8 cellular contexts compared by ENCODE assay signal in the genomic region with DNA sequence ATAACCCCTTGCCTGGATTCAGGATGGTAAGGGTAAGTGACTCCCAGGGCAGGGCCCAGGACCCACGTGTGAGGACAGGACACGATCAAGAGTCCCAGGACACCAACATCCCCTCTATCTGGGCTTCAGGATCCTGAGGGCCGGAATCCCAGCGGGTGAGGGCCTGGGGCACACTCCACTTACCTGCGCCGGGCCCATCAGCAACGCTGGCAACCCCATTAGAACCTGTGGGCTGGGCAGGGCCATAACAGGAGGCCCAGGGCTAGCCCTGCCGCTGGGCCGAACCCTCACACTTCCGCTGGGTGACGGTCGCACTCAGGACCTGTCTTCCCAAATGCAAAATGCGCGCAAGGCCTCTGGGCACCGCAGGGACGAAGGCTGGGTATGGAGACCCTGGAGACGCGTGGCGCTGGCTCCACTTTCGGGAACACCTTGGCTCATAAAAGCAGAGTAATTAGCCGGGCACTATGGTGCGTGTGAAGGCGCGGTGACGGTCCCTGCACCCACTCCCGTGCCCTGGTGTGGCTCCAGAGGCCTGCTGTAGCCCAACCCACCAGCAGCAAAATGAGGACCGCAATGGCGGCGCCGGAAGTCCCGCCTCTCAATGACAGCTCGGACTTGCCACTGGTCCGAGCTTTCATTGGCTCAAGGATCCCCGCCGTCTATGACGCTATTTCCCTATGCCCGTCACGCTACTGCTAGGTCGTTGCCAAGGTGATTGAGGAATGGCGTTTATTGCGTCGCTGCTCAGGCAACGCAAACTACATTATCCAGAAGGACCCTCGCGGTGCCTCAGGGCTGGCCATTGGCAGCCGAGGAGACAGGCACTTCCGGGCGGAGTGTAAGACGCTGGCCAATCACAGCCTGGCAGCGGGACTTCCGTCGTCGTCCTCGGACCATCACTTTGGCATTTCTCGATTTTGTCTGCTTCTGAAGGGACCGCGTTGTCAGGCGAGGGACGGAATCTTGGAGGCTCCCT. TPM values are rescaled to one million over a fixed set of nuclear protein-coding genes. Genes with fewer than 3 reads are reported as not detected.
DNase-seq lines count a peak whose midpoint lies in the region; ATAC-seq and TF ChIP-seq lines count a peak whose summit lies in the region.

Gene ZNF132, minus strand, starts transcription at position 578 of the 979 bp plus-strand sequence. Its CDS starts 332 bp downstream, at position 246.

- no peak within 1 kb of the TSS for H3K27ac ChIP-seq in iPS DF 6.9 (ENCODE audit: low read length)
- H3K27ac ChIP-seq in sigmoid colon: peak within 1 kb of the TSS; percentile 80 to 89 (median 84)

- no peaks in the 10 kb centered on the region for H3K27me3 ChIP-seq in iPS DF 6.9 (ENCODE audit: control insufficient read depth, insufficient read depth, low read length)
- H3K27me3 ChIP-seq in sigmoid colon: no peaks in the 10 kb centered on the region

- H3K27me3 Mint-ChIP-seq in brain: peaks cover 6% of the 10 kb centered on the region

- DNase-seq in DMS53 treated with DMSO at 0.1 percent for 48 hours (lab: John Stamatoyannopoulos, UW; ENCODE audit: unreplicated experiment) (peak; percentile 97), M059J (ENCODE audit: low read depth) (peak; percentile 100), UCSD-AML1 (lab: John Stamatoyannopoulos, UW; ENCODE audit: unreplicated experiment) (peak; percentile 89), iPS DF 6.9 (ENCODE audit: low read depth, low spot score) (peak; percentile 91), sigmoid colon (peak; percentile 99), NCI-H526 (lab: John Stamatoyannopoulos, UW) (no peak)

- peaks cover 49 to 62% (median 58%) of the 10 kb centered on the region in 5 experiments for H3K9me3 Mint-ChIP-seq in brain

- H3K36me3 Mint-ChIP-seq in brain: peaks cover 55% of the 10 kb centered on the region

- peak; percentile 97 for ATAC-seq in GM21619 (IDR thresholded peaks at IDR 0.05; ENCODE audit: unreplicated experiment)

- TF ChIP-seq CTCF in brain (conservative IDR thresholded peaks at IDR 0.05) (no peak), sigmoid colon (IDR thresholded peaks at IDR 0.05) (no peak)

- H3K4me3 Mint-ChIP-seq in brain: peak within 1 kb of the TSS; percentile 88 to 96 (median 94)

- TF ChIP-seq POLR2A in sigmoid colon (IDR thresholded peaks at IDR 0.05): no peak

- H3K36me3 ChIP-seq in iPS DF 6.9 (ENCODE audit: control insufficient read depth, insufficient read depth, low read length) (peaks cover under 1% of the 10 kb centered on the region; the same call in 1 of the 2 replicates), sigmoid colon (peaks cover 25 to 39% (median 30%) of the 10 kb centered on the region in 4 donors)

- H3K9me3 ChIP-seq in iPS DF 6.9 (ENCODE audit: control insufficient read depth, insufficient read depth, low read length) (peaks cover under 1% of the 10 kb centered on the region), sigmoid colon (peaks cover 23 to 44% (median 32%) of the 10 kb centered on the region in 4 donors)

- peak in 1 of 4 donors; percentile 60 for TF ChIP-seq EP300 in sigmoid colon (IDR thresholded peaks at IDR 0.05)

- peak within 1 kb of the TSS; percentile 80 to 99 (median 97) for H3K27ac Mint-ChIP-seq in brain

- H3K4me3 ChIP-seq in iPS DF 6.9 (ENCODE audit: low read length) (peak within 1 kb of the TSS; percentile 69), sigmoid colon (peak within 1 kb of the TSS; percentile 49 to 72 (median 67))

- WGBS in iPS DF 6.9 (ENCODE audit: insufficient coverage, insufficient read length): no CpG with 5 or more reads among the region's 59 CpGs
- 7 to 12% methylated on average over 59 of the region's 59 CpGs for WGBS in sigmoid colon, 2 donors

- H3K4me1 ChIP-seq in iPS DF 6.9 (ENCODE audit: control insufficient read depth, insufficient read depth, low read length): no peaks in the 10 kb centered on the region; the same call in 1 of the 2 replicates
- H3K4me1 ChIP-seq in sigmoid colon: peaks cover 0 to 23% (median 16%) of the 10 kb centered on the region in 4 donors

- peaks cover 34% of the 10 kb centered on the region for H3K4me1 Mint-ChIP-seq in brain

- intact Hi-C loops in sigmoid colon (cut with DNase I): loop anchor here (2.0 kb wide), 2 partner anchors 31 to 77 kb away; partner anchors contain the start of genes ZNF497 and ZNF584

RNA-seq across cellular contexts. Expression of gene ZNF132, which starts in this region (rescaled TPM):
- total RNA-seq in M059J (2014; rRNA removed; shearing (Covaris generic)): 4.8 and 4.9 TPM in 2 replicates
- polyA plus RNA-seq in brain (ENCODE audit: insufficient read depth, low read depth, low replicate concordance) (2.5 TPM), sigmoid colon (1 to 10 TPM in 1 of 3 donors, under 1 TPM in 1, not detected in 1; 0.60 to 1.7 TPM)
- total RNA-seq in sigmoid colon: 10 to 100 TPM in 1 of 4 donors, 1 to 10 TPM in 3; 5.3 to 12.2 (median 6.4) TPM

Comparison
In these comparisons a context has a peak if more than half of its experiments do, and no peak if none do; other contexts are left out.
1. DNase-seq: peak in DMS53 treated with DMSO at 0.1 percent for 48 hours (single experiment), M059J (single experiment), UCSD-AML1 (single experiment), iPS DF 6.9 (single experiment) and sigmoid colon (single experiment); none in NCI-H526 (0 of 2).